22 cellular contexts compared by ENCODE assay signal in the genomic region with DNA sequence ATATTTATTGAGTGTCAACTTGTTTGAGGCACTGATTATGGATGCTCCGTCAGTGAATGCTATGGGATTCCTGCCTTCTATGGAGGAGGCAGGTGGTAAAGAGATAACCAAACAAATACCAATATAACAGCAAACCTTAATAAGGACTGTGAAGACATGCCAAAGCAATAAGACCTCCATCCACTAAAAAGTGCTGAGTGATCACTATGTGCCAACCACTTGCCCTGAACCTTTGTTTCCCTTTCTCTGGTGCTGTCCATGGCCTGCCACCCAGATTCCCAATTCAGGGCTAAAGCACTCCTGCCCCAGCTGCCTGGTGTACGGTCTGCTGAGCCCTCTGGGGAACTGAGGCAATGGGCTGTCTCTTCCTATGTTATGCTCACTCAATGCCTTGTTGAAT.
DNase-seq lines count a peak whose midpoint lies in the region; ATAC-seq, FAIRE-seq and TF ChIP-seq lines count a peak whose summit lies in the region.
"Had no signal": no experiment of that assay in that cellular context is flagged by ENCODE, and none has a peak within 500 bp of the region (broad histone marks: within the 10 kb centered on the region; RNA-seq: fewer than 3 reads in every experiment).

No MANE protein-coding gene starts in this region.

- TF ChIP-seq POLR2A in HepG2 (IDR thresholded peaks at IDR 0.05; ENCODE audit: insufficient read depth in 1 of 2, low read depth in 2 of 2, low read length in 2 of 2) = no peak
- no peak for TF ChIP-seq POLR2A in right lobe of liver (IDR thresholded peaks at IDR 0.05)

- H3K27me3 ChIP-seq in HepG2 (ENCODE audit: control insufficient read depth in 1 of 2, insufficient read depth in 2 of 2, low read length in 2 of 2) (no peaks in the 10 kb centered on the region), right lobe of liver (no peaks in the 10 kb centered on the region)
- H3K27me3 ChIP-seq: BLaER1 treated with 17β-estradiol and CSF1 and Interleukin-3, amounts not matched to agents 10 nM and 100 nM had no signal

- H3K4me2 ChIP-seq in HepG2 (ENCODE audit: low read depth, low read length) = no peak overlapping the region
- H3K4me2 ChIP-seq: A549; BLaER1 treated with 17β-estradiol and CSF1 and Interleukin-3, amounts not matched to agents 10 nM and 100 nM had no signal

- H4K20me1 ChIP-seq in HepG2 (ENCODE audit: insufficient read depth, low read length) = no peaks in the 10 kb centered on the region
- H4K20me1 ChIP-seq: BLaER1 treated with 17β-estradiol and CSF1 and Interleukin-3, amounts not matched to agents 10 nM and 100 nM had no signal

- no peaks in the 10 kb centered on the region for H3K79me2 ChIP-seq in HepG2 (ENCODE audit: insufficient read depth, low read length)

- CTCF ChIA-PET in HepG2 (lab: Yijun Ruan, JAX; ENCODE audit: low intra/inter-chr PET ratio, low total read pairs) = no interaction called here

- H2AFZ ChIP-seq in HepG2 (ENCODE audit: low read length) = no peak overlapping the region

- ATAC-seq in HepG2 (no peak), right lobe of liver (no peak), HG03457 (IDR thresholded peaks at IDR 0.05; ENCODE audit: unreplicated experiment) (no peak)
- ATAC-seq: A549; CD8-positive, alpha-beta T cell; GM12878 had no signal

- H3K27ac ChIP-seq in HepG2 (ENCODE audit: extremely low read length, insufficient read depth, low read length) (no peak overlapping the region), right lobe of liver (no peak overlapping the region)
- H3K27ac ChIP-seq: 22Rv1; A549; BLaER1 treated with 17β-estradiol and CSF1 and Interleukin-3, amounts not matched to agents 10 nM and 100 nM; C4-2B had no signal

- H3K4me3 ChIP-seq in HepG2 (replicated peaks in 1 of 3; ENCODE audit: insufficient read depth in 1 of 3, low read depth in 2 of 3, low read length in 3 of 3) (no peak overlapping the region), right lobe of liver (no peak overlapping the region)
- H3K4me3 ChIP-seq: A549; BLaER1 treated with 17β-estradiol and CSF1 and Interleukin-3, amounts not matched to agents 10 nM and 100 nM; GM12878 had no signal

- in situ Hi-C loops in HepG2 (cut with HindIII; ENCODE audit: extremely low pct_ligation_motif_present, low pct_unique_long_range_greater_than_20kb) = no loop called here

- POLR2A ChIA-PET in HepG2 (lab: Yijun Ruan, JAX) = no interaction called here

- TF ChIP-seq CTCF in HepG2 (CRISPR knock-in tag; IDR thresholded peaks at IDR 0.05) (no peak), right lobe of liver (IDR thresholded peaks at IDR 0.05) (no peak)

- no TSS peak for BruUV-seq in HepG2 (replicated peaks; lab: Mats Ljungman, UMichigan)

- DNase-seq in HepG2 (ENCODE audit: low spot score) = no peak
- DNase-seq in right lobe of liver = no peak
- DNase-seq in islet precursor cell = peak; percentile 23
- no peak for DNase-seq in NAMALWA (ENCODE audit: low spot score)
- DNase-seq: AML-193; CD4-positive, alpha-beta T cell; CD8-positive, alpha-beta T cell; COR-L47; DMS 273 treated with DMSO at 0.1 percent for 48 hours; DMS153; DMS79; DND-41; EL; GDM1 had no signal

- TF ChIP-seq EP300 in HepG2 (IDR thresholded peaks at IDR 0.05; ENCODE audit: low read depth in 2 of 2, low read length in 2 of 2) (no peak), HepG2 (CRISPR knock-in tag; IDR thresholded peaks at IDR 0.05; ENCODE audit: borderline replicate concordance) (no peak)

- no peaks in the 10 kb centered on the region for H3K36me3 ChIP-seq in HepG2 (replicated peaks in 1 of 2; ENCODE audit: control insufficient read depth in 1 of 2, insufficient read depth in 2 of 2, low read length in 2 of 2)
- H3K36me3 ChIP-seq in right lobe of liver = no peaks in the 10 kb centered on the region
- H3K36me3 ChIP-seq: BLaER1 treated with 17β-estradiol and CSF1 and Interleukin-3, amounts not matched to agents 10 nM and 100 nM had no signal

- FAIRE-seq in HepG2 (lab: Jason Lieb, UNC) = no peak
- FAIRE-seq: A549, GM12878, GM12892, GM18507 had no signal

- TF ChIP-seq RAD21 in HepG2 (CRISPR knock-in tag; IDR thresholded peaks at IDR 0.05) = no peak

- intact Hi-C loops in HepG2 (cut with micrococcal nuclease; ENCODE audit: unreplicated experiment) = no loop called here
- intact Hi-C loops in right lobe of liver (cut with DNase I) = no loop called here

- H3K9ac ChIP-seq in HepG2 (ENCODE audit: insufficient read depth, low read depth, low read length) = no peak overlapping the region
- H3K9ac ChIP-seq: BLaER1 treated with 17β-estradiol and CSF1 and Interleukin-3, amounts not matched to agents 10 nM and 100 nM had no signal

- H3K9me3 ChIP-seq in HepG2 (ENCODE audit: low read length) = peaks cover 68% of the 10 kb centered on the region
- no peaks in the 10 kb centered on the region for H3K9me3 ChIP-seq in right lobe of liver
- H3K9me3 ChIP-seq: A549 had no signal

- no peaks in the 10 kb centered on the region for H3K4me1 ChIP-seq in HepG2 (ENCODE audit: insufficient read depth, low read length)
- no peaks in the 10 kb centered on the region for H3K4me1 ChIP-seq in right lobe of liver
- H3K4me1 ChIP-seq: A549; BLaER1 treated with 17β-estradiol and CSF1 and Interleukin-3, amounts not matched to agents 10 nM and 100 nM had no signal

- 0% methylated on average over 2 of the region's 2 CpGs for WGBS in HepG2 (ENCODE audit: low lambda C conversion rate)
- 50% methylated on average over 2 of the region's 2 CpGs for WGBS in right lobe of liver (ENCODE audit: insufficient coverage, low coverage, low lambda C conversion rate, missing lambda C conversion rate)

TF ChIP-seq in HepG2, 621 proteins besides CTCF, POLR2A, EP300 and RAD21:
- TF ChIP-seq MAFK (conservative IDR thresholded peaks at IDR 0.05 in 1 of 2, IDR thresholded peaks at IDR 0.05 in 1 of 2; ENCODE audit: low read length in 2 of 2) (peak; percentile 53 to 58), MAFF (IDR thresholded peaks at IDR 0.05; ENCODE audit: low read depth, low read length) (0 out of 2 replicates have a peak, but pooled peaks have one; percentile 33), NR2C2 (CRISPR knock-in tag; IDR thresholded peaks at IDR 0.05; ENCODE audit: borderline replicate concordance) (no peak), PBX2 (CRISPR knock-in tag; IDR thresholded peaks at IDR 0.05) (no peak)
